ENCODE assay signal across 15 cellular contexts in the genomic region with DNA sequence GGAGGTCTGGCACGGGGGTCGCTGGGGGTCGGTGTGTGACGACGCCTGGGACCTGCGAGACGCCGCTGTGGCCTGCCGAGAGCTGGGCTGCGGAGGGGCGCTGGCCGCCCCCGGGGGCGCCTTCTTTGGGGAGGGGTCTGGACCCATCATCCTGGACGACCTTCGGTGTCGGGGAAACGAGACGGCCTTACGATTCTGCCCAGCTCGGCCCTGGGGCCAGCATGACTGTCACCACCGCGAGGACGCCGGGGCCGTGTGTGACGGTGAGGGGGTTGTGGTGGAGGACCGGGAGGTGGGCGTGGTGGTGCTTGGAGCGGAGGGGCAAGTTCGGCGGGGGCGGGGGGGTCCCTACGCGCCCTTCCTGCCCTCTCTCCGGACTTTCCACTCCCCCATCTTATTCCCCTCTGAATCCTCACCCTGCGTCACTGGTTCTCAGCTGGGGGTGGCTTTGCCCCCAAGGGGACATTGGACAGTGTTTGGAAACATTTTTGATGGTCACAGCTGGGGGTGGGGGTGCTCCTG. TPM values are rescaled to one million over a fixed set of nuclear protein-coding genes. Genes with fewer than 3 reads are reported as not detected.
DNase-seq lines count a peak whose midpoint lies in the region; ATAC-seq and TF ChIP-seq lines count a peak whose summit lies in the region.
"Had no signal": no experiment of that assay in that cellular context is flagged by ENCODE, and none has a peak within 500 bp of the region (broad histone marks: within the 10 kb centered on the region; RNA-seq: fewer than 3 reads in every experiment).

No MANE protein-coding gene starts in this region.

- peak overlapping the region in 2 of 3 experiments; percentile 73 to 90 for H3K27ac Mint-ChIP-seq in nephron
- H3K27ac Mint-ChIP-seq: memory B cell had no signal

- H3K4me1 Mint-ChIP-seq in nephron: peaks cover 32% of the 10 kb centered on the region

- DNase-seq in RWPE1 (ENCODE audit: low spot score) (no peak), fibroblast of gingiva (ENCODE audit: low read depth) (peak; percentile 53), tibial nerve (ENCODE audit: low spot score in 2 of 2) (no peak), COLO668 (lab: John Stamatoyannopoulos, UW; ENCODE audit: unreplicated experiment) (no peak)
- DNase-seq in stimulated activated CD4-positive, alpha-beta T cell treated with anti-CD3 and anti-CD28 coated beads, Interleukin-12 subunit alpha, Interleukin-12 subunit beta, amount 100 ng/mL, for 4 hours: no peak
- DNase-seq: CD4-positive, alpha-beta memory T cell; Kasumi-1; NCI-H1930; NCI-H82; SJCRH30 had no signal

- no peaks in the 10 kb centered on the region for H3K36me3 Mint-ChIP-seq in nephron (ENCODE audit: low read depth)
- H3K36me3 Mint-ChIP-seq: CD4-positive, alpha-beta memory T cell; memory B cell had no signal

- no peak for TF ChIP-seq EP300 in tibial nerve (IDR thresholded peaks at IDR 0.05)

- POLR2A ChIA-PET in RWPE1 (lab: Yijun Ruan, JAX; ENCODE audit: low non-redundant PET): no interaction called here

- H3K4me3 ChIP-seq in tibial nerve: peak overlapping the region in 2 of 4 donors; percentile 11 to 45

- TF ChIP-seq POLR2A in tibial nerve (IDR thresholded peaks at IDR 0.05): no peak

- peaks cover 0 to 67% (median 9%) of the 10 kb centered on the region in 4 donors for H3K4me1 ChIP-seq in tibial nerve

- H3K9me3 ChIP-seq in tibial nerve: no peaks in the 10 kb centered on the region
- H3K9me3 ChIP-seq: SJCRH30 had no signal

- H3K27ac ChIP-seq in RWPE1: peak overlapping the region; percentile 10; the same call in 1 of the 2 replicates
- H3K27ac ChIP-seq in tibial nerve: peak overlapping the region; percentile 6 to 87 (median 79)
- H3K27ac ChIP-seq: SJCRH30 had no signal

- peak overlapping the region in 2 of 3 experiments; percentile 80 to 81 for H3K4me3 Mint-ChIP-seq in nephron

- no peaks in the 10 kb centered on the region for H3K9me3 Mint-ChIP-seq in nephron
- H3K9me3 Mint-ChIP-seq: CD4-positive, alpha-beta memory T cell; memory B cell had no signal

- no peaks in the 10 kb centered on the region for H3K27me3 ChIP-seq in tibial nerve
- H3K27me3 ChIP-seq: SJCRH30 had no signal

- CTCF ChIA-PET in RWPE1 (lab: Yijun Ruan, JAX): interaction anchor here (0.9 to 1.3 kb wide), 2 partner anchors 10 to 17 kb away, joined by 3 to 5 read pairs; a partner anchor contains a TSS

- H3K36me3 ChIP-seq in tibial nerve: no peaks in the 10 kb centered on the region
- H3K36me3 ChIP-seq: SJCRH30 had no signal

- no peaks in the 10 kb centered on the region for H3K27me3 Mint-ChIP-seq in nephron (ENCODE audit: low read depth)

- ATAC-seq in HG02610 (IDR thresholded peaks at IDR 0.05; ENCODE audit: unreplicated experiment) (no peak), GM21576 (IDR thresholded peaks at IDR 0.05; ENCODE audit: unreplicated experiment) (no peak)

- 31 to 45% methylated on average over 20 to 27 of the region's 37 CpGs for WGBS in tibial nerve, 2 donors

- TF ChIP-seq CTCF in RWPE1 (conservative IDR thresholded peaks at IDR 0.05; ENCODE audit: low read depth): no peak
- no peak for TF ChIP-seq CTCF in nephron (IDR thresholded peaks at IDR 0.05; ENCODE audit: unreplicated experiment in 3 of 3)
- no peak for TF ChIP-seq CTCF in tibial nerve (IDR thresholded peaks at IDR 0.05)

RNA-seq across cellular contexts. Expression of a gene that starts 5.5 kb away (rescaled TPM):
- total RNA-seq in tibial nerve: 10 to 100 TPM in 1 of 4 donors, 1 to 10 TPM in 3; 3.9 to 14.5 (median 7.2) TPM

RNA-seq across cellular contexts. Expression of a gene that starts 8.7 kb away (rescaled TPM):
- total RNA-seq in tibial nerve: 1 to 10 TPM; 3.1 to 8.0 (median 4.3) TPM

RNA-seq across cellular contexts. Expression of a gene that starts 17.3 kb away (rescaled TPM):
- 10 to 100 TPM in 1 of 4 donors, 1 to 10 TPM in 3; 3.5 to 16.8 (median 4.0) TPM for total RNA-seq in tibial nerve

RNA-seq across cellular contexts. Expression of a gene that starts 29.2 kb away (rescaled TPM):
- total RNA-seq in tibial nerve: not detected
- total RNA-seq: CD4-positive, alpha-beta memory T cell; G401; SJCRH30 had no signal

RNA-seq across cellular contexts. Expression of a gene that starts 32.3 kb away (rescaled TPM):
- total RNA-seq in tibial nerve: 10 to 100 TPM; 38.0 to 80.4 (median 65.9) TPM
